Comparison of ENCODE assay signal across 18 cellular contexts in the genomic region with DNA sequence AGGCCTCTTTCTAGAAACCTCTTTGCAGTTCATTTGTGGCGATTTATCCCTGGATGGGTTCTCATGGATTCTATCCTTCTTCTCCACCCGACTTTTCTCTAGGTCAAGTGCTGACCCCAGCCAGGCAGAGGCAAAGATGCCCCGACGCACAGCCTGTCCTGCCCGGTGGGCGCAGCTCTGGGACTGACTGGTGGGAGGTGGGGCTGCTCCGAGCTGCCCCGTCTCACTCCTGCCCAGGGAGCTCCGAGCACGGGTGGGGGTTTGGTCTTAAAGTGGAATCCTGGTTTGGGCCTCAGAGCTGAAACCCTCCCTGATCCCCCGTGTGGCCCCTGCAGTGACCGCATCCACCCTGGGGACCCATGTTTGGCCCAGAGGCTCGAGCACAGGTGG.
"Had no signal": no experiment of that assay in that cellular context is flagged by ENCODE, and none has a peak within 500 bp of the region (broad histone marks: within the 10 kb centered on the region; RNA-seq: fewer than 3 reads in every experiment).

No MANE protein-coding gene starts in this region.

- H3K27ac ChIP-seq: VCaP had no signal

- H3K9me3 ChIP-seq: adrenal gland, prostate gland, sigmoid colon, suprapubic skin had no signal

- DNase-seq: activated CD4-positive, alpha-beta T cell treated with anti-CD3 and anti-CD28 coated beads for 36 hours; activated CD8-positive, alpha-beta memory T cell treated with anti-CD3 and anti-CD28 coated beads, Interleukin-2, amount 50 U/mL, for 48 hours; activated CD8-positive, alpha-beta T cell treated with anti-CD3 and anti-CD28 coated beads, Interleukin-2, amount 10 ng/mL, durations not matched to agents 7 days and 5 days; activated naive CD4-positive, alpha-beta T cell treated with anti-CD3 and anti-CD28 coated beads, Interleukin-2, amount 10 ng/mL, durations not matched to agents 7 days and 5 days; cortex of kidney; effector CD8-positive, alpha-beta T cell; glutamatergic neuron; immature natural killer cell; occipital lobe; sigmoid colon; stimulated activated naive CD4-positive, alpha-beta T cell treated with Interleukin-2 at 50 U/mL for 16 hours; T-cell; T1000 had no signal

- H3K27me3 ChIP-seq: adrenal gland, sigmoid colon, suprapubic skin had no signal

- H3K36me3 ChIP-seq: prostate gland had no signal

- H3K4me3 ChIP-seq: adrenal gland, prostate gland, sigmoid colon had no signal

- ATAC-seq: activated CD4-positive, alpha-beta T cell treated with anti-CD3 and anti-CD28 coated beads for 36 hours; activated CD8-positive, alpha-beta T cell treated with anti-CD3 and anti-CD28 coated beads, Interleukin-2, amount 10 ng/mL, durations not matched to agents 7 days and 5 days; natural killer cell treated with Interleukin-12 subunit alpha and Interleukin-12 subunit beta and Interleukin-15 and Interleukin-18, amount 100 ng/mL, for 72 hours; T-cell had no signal
